Comparison of ENCODE assay signal across 17 cellular contexts in the genomic region with DNA sequence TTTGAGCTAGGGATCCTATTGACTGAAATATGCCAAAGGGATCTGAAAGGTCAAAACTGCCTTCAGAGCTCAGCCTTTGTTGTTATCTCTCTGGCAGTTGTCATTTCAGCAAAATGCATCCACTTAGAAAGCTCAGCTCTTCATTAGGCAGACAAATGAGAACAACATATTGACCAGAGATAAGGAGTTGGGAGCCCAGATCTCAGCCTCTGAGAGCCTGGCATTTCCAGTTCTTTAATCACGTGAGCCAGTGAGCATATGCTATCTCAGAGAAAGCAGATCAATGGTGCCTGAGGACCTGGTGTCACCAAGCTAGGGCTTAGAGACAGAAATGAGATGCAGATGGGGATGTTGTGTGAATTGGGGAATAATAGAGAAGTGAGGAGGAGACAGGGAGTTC.
DNase-seq lines count a peak whose midpoint lies in the region; ATAC-seq and TF ChIP-seq lines count a peak whose summit lies in the region.
"Had no signal": no experiment of that assay in that cellular context is flagged by ENCODE, and none has a peak within 500 bp of the region (broad histone marks: within the 10 kb centered on the region; RNA-seq: fewer than 3 reads in every experiment).

No MANE protein-coding gene starts in this region.

- no peaks in the 10 kb centered on the region for H3K27me3 ChIP-seq in thymus (ENCODE audit: control insufficient read depth, insufficient read depth)
- H3K27me3 ChIP-seq: stomach had no signal

- peak overlapping the region; percentile 43 for H3K4me3 ChIP-seq in thymus (ENCODE audit: low read length)
- H3K4me3 ChIP-seq: gastroesophageal sphincter, HAP-1, PC-9, stomach had no signal

- peaks cover 48% of the 10 kb centered on the region for H3K4me1 ChIP-seq in thymus (ENCODE audit: control insufficient read depth, insufficient read depth, low read length)

- H3K27ac Mint-ChIP-seq in activated naive CD4-positive, alpha-beta T cell treated with anti-CD3 and anti-CD28 coated beads, Interleukin-2, amount 50 U/mL, for 24 hours = peak overlapping the region; percentile 99
- H3K27ac Mint-ChIP-seq in T-cell (peak overlapping the region; percentile 91 to 98), glutamatergic neuron (ENCODE audit: unreplicated experiment) (peak overlapping the region; percentile 81)

- POLR2A ChIA-PET in T-cell (lab: Charles Lee) = no interaction called here

- H3K9me3 Mint-ChIP-seq in activated naive CD4-positive, alpha-beta T cell treated with anti-CD3 and anti-CD28 coated beads, Interleukin-2, amount 50 U/mL, for 24 hours = no peaks in the 10 kb centered on the region
- H3K9me3 Mint-ChIP-seq in T-cell (no peaks in the 10 kb centered on the region), glutamatergic neuron (ENCODE audit: unreplicated experiment) (peaks cover 4% of the 10 kb centered on the region)

- peak overlapping the region; percentile 66 for H3K27ac ChIP-seq in thymus (ENCODE audit: low read depth)
- H3K27ac ChIP-seq: gastroesophageal sphincter, PC-9, stomach had no signal

- ATAC-seq in T-cell (replicated peaks in 1 of 4) (no peak), GM19467 (IDR thresholded peaks at IDR 0.05; ENCODE audit: unreplicated experiment) (no peak), HG03442 (IDR thresholded peaks at IDR 0.05; ENCODE audit: unreplicated experiment) (no peak), GM21786 (IDR thresholded peaks at IDR 0.05; ENCODE audit: unreplicated experiment) (no peak)
- ATAC-seq: gastroesophageal sphincter had no signal

- peaks cover 8% of the 10 kb centered on the region for H3K36me3 ChIP-seq in thymus (ENCODE audit: control insufficient read depth, insufficient read depth)
- H3K36me3 ChIP-seq: gastroesophageal sphincter, HAP-1, stomach had no signal

- DNase-seq in activated naive CD4-positive, alpha-beta T cell treated with anti-CD3 and anti-CD28 coated beads, Interleukin-2, amount 50 U/mL, for 16 hours = no peak
- DNase-seq in T-cell (no peak), glutamatergic neuron (no peak)
- DNase-seq: activated CD4-positive, alpha-beta T cell treated with anti-CD3 and anti-CD28 coated beads, Interleukin-2, amount 50 U/mL, for 4 hours; central memory CD4-positive, alpha-beta T cell; DMS53; NCI-H1048; nucleus accumbens; PC-9; stomach had no signal

- TF ChIP-seq CTCF in glutamatergic neuron (IDR thresholded peaks at IDR 0.05; ENCODE audit: partially characterized antibody, unreplicated experiment) = no peak

- WGBS in thymus = 54% methylated on average over 1 of the region's 1 CpG

- H3K4me1 Mint-ChIP-seq in activated naive CD4-positive, alpha-beta T cell treated with anti-CD3 and anti-CD28 coated beads, Interleukin-2, amount 50 U/mL, for 24 hours = peaks cover 31% of the 10 kb centered on the region
- H3K4me1 Mint-ChIP-seq in T-cell = peaks cover 20 to 49% (median 27%) of the 10 kb centered on the region in 3 donors
- peaks cover 38% of the 10 kb centered on the region for H3K4me1 Mint-ChIP-seq in glutamatergic neuron (ENCODE audit: low read depth, unreplicated experiment)

- CTCF ChIA-PET in T-cell (lab: Charles Lee) = no interaction called here

- peak overlapping the region; percentile 87 for H3K4me3 Mint-ChIP-seq in activated naive CD4-positive, alpha-beta T cell treated with anti-CD3 and anti-CD28 coated beads, Interleukin-2, amount 50 U/mL, for 24 hours
- H3K4me3 Mint-ChIP-seq in T-cell (peak overlapping the region; percentile 84 to 87 (median 86)), glutamatergic neuron (ENCODE audit: unreplicated experiment) (peak overlapping the region; percentile 62)

- no peaks in the 10 kb centered on the region for H3K27me3 Mint-ChIP-seq in activated naive CD4-positive, alpha-beta T cell treated with anti-CD3 and anti-CD28 coated beads, Interleukin-2, amount 50 U/mL, for 24 hours
- H3K27me3 Mint-ChIP-seq in T-cell (no peaks in the 10 kb centered on the region), glutamatergic neuron (ENCODE audit: unreplicated experiment) (peaks cover 6% of the 10 kb centered on the region)

- no peaks in the 10 kb centered on the region for H3K9me3 ChIP-seq in thymus (ENCODE audit: control insufficient read depth)
- H3K9me3 ChIP-seq: gastroesophageal sphincter, HAP-1, stomach had no signal

- H3K36me3 Mint-ChIP-seq in activated naive CD4-positive, alpha-beta T cell treated with anti-CD3 and anti-CD28 coated beads, Interleukin-2, amount 50 U/mL, for 24 hours = peaks cover 27% of the 10 kb centered on the region
- peaks cover 43% of the 10 kb centered on the region for H3K36me3 Mint-ChIP-seq in T-cell
- H3K36me3 Mint-ChIP-seq in glutamatergic neuron (ENCODE audit: unreplicated experiment) = no peaks in the 10 kb centered on the region
